Comparison of ENCODE assay signal across 13 cellular contexts in genomic region chr7:40243076-40243475, GRCh38.
A peak's percentile ranks its signal among the peaks of the same experiment; 100 is the strongest.
DNase-seq lines count a peak whose midpoint lies in the region; ATAC-seq and TF ChIP-seq lines count a peak whose summit lies in the region.
"Had no signal": no experiment of that assay in that cellular context is flagged by ENCODE, and none has a peak within 500 bp of the region (broad histone marks: within the 10 kb centered on the region; RNA-seq: fewer than 3 reads in every experiment).

No MANE protein-coding gene starts in this region.

- in situ Hi-C loops in IMR-90 (cut with MboI; ENCODE audit: low sequenced_read_pairs) = no loop called here

- intact Hi-C loops in IMR-90 (cut with micrococcal nuclease) (no loop called here), mucosa of descending colon (cut with DNase I, micrococcal nuclease) (no loop called here)

- H2AK9ac ChIP-seq in IMR-90 (replicated peaks; ENCODE audit: low read depth, low read length, poor library complexity) = no peak overlapping the region

- no peak overlapping the region for H3K23ac ChIP-seq in IMR-90 (ENCODE audit: low read depth, low read length)

- H2BK120ac ChIP-seq in IMR-90 (ENCODE audit: low read depth, low read length) = no peak overlapping the region

- H4K91ac ChIP-seq in IMR-90 (ENCODE audit: insufficient read depth, low read depth, low read length) = no peak overlapping the region

- no peaks in the 10 kb centered on the region for H4K20me1 ChIP-seq in IMR-90 (ENCODE audit: insufficient read depth, low read length)

- dilution Hi-C loops in IMR-90 (cut with HindIII; ENCODE audit: low sequenced_read_pairs, unreplicated experiment) = no loop called here

- H2BK15ac ChIP-seq in IMR-90 (ENCODE audit: low read depth, low read length) = no peak overlapping the region

- no peak overlapping the region for H3K4ac ChIP-seq in IMR-90 (ENCODE audit: low read depth, low read length)

- no peak overlapping the region for H3K18ac ChIP-seq in IMR-90 (ENCODE audit: low read depth, low read length)

- no peak overlapping the region for H2AFZ ChIP-seq in IMR-90 (replicated peaks; ENCODE audit: low read length, poor library complexity)
- H2AFZ ChIP-seq: GM23248 had no signal

- H3K27ac ChIP-seq in IMR-90 (ENCODE audit: insufficient read depth, low read length) (no peak overlapping the region), RWPE2 (ENCODE audit: poor library complexity, severe bottlenecking) (no peak overlapping the region)
- H3K27ac ChIP-seq: GM23248 had no signal

- H3K9me1 ChIP-seq in IMR-90 (ENCODE audit: insufficient read depth, low read length) = no peaks in the 10 kb centered on the region; the same call in 1 of the 2 replicates

- no peaks in the 10 kb centered on the region for H3K9me3 ChIP-seq in IMR-90 (ENCODE audit: control insufficient read depth, insufficient read depth, low read length)
- no peaks in the 10 kb centered on the region for H3K9me3 ChIP-seq in RWPE2 (ENCODE audit: severe bottlenecking)
- no peaks in the 10 kb centered on the region for H3K9me3 ChIP-seq in mucosa of descending colon
- H3K9me3 ChIP-seq: HAP-1 had no signal

- H2BK20ac ChIP-seq in IMR-90 (ENCODE audit: low read depth, low read length) = no peak overlapping the region

- no peak overlapping the region for H3K9ac ChIP-seq in IMR-90 (ENCODE audit: low read depth, low read length)
- H3K9ac ChIP-seq: GM23248 had no signal

- no CpG with 5 or more reads among the region's 1 CpG for WGBS in IMR-90 (ENCODE audit: extremely low coverage in 2 of 2, insufficient read length in 1 of 2), 2 experiments

- no peaks in the 10 kb centered on the region for H3K4me1 ChIP-seq in IMR-90 (ENCODE audit: control insufficient read depth, insufficient read depth, low read length)
- H3K4me1 ChIP-seq in RWPE2 (ENCODE audit: insufficient read depth, poor library complexity, severe bottlenecking) = no peaks in the 10 kb centered on the region
- H3K4me1 ChIP-seq in mucosa of descending colon (ENCODE audit: low read depth) = no peaks in the 10 kb centered on the region

- TF ChIP-seq RAD21 in IMR-90 (IDR thresholded peaks at IDR 0.05; ENCODE audit: low read length) = no peak

- no TSS peak for BruUV-seq in IMR-90 (replicated peaks; lab: Mats Ljungman, UMichigan)

- no peak for TF ChIP-seq POLR2A in IMR-90 (IDR thresholded peaks at IDR 0.05; ENCODE audit: low read depth, low read length)

- no peaks in the 10 kb centered on the region for H3K36me3 ChIP-seq in IMR-90 (ENCODE audit: control insufficient read depth, insufficient read depth, low read length)
- H3K36me3 ChIP-seq in RWPE2 (ENCODE audit: low read depth) = no peaks in the 10 kb centered on the region
- H3K36me3 ChIP-seq in mucosa of descending colon (ENCODE audit: low read depth) = no peaks in the 10 kb centered on the region
- H3K36me3 ChIP-seq: HAP-1 had no signal

- no peak for TF ChIP-seq CTCF in IMR-90 (conservative IDR thresholded peaks at IDR 0.05; ENCODE audit: low read depth, low read length)
- TF ChIP-seq CTCF in RWPE2 (IDR thresholded peaks at IDR 0.05; ENCODE audit: poor library complexity, severe bottlenecking) = no peak
- no peak for TF ChIP-seq CTCF in epithelial cell of esophagus (IDR thresholded peaks at IDR 0.05; ENCODE audit: insufficient read depth, low read depth, low read length, missing control alignments)
- TF ChIP-seq CTCF in mucosa of descending colon (IDR thresholded peaks at IDR 0.05) = no peak

- no peak for ATAC-seq in IMR-90 (ENCODE audit: low read depth)
- 0 out of 3 replicates have a peak, but pooled peaks have one; percentile 33 for ATAC-seq in RWPE2 (ENCODE audit: low read depth)
- ATAC-seq in mucosa of descending colon = peak; percentile 51

- no peak overlapping the region for H3K14ac ChIP-seq in IMR-90 (replicated peaks; ENCODE audit: low read depth, low read length)

- no peak overlapping the region for H2BK5ac ChIP-seq in IMR-90 (ENCODE audit: low read depth, low read length, poor library complexity, severe bottlenecking)

- H3K27me3 ChIP-seq in IMR-90 (ENCODE audit: control insufficient read depth, insufficient read depth, low read length) (no peaks in the 10 kb centered on the region), RWPE2 (ENCODE audit: insufficient read depth, poor library complexity, severe bottlenecking) (no peaks in the 10 kb centered on the region)

- no peak overlapping the region for H2AK5ac ChIP-seq in IMR-90 (ENCODE audit: low read depth, low read length)

- DNase-seq in IMR-90 (peak; percentile 12), RWPE2 (ENCODE audit: low spot score) (no peak), epithelial cell of esophagus (ENCODE audit: low read depth) (peak; percentile 4), mucosa of descending colon (no peak), NCI-H446 treated with DMSO at 0.1 percent for 48 hours (lab: John Stamatoyannopoulos, UW) (no peak), NCI-H345 treated with DMSO at 0.1 percent for 48 hours (lab: John Stamatoyannopoulos, UW; ENCODE audit: unreplicated experiment) (no peak), ecto neural progenitor cell (ENCODE audit: low spot score) (no peak)
- DNase-seq: AML-193; CD4-positive, alpha-beta memory T cell; DMS153; GDM1; GM23248 had no signal

- H3K4me3 ChIP-seq in IMR-90 (ENCODE audit: insufficient read depth, low read depth, low read length) (no peak overlapping the region), RWPE2 (ENCODE audit: severe bottlenecking) (no peak overlapping the region), epithelial cell of esophagus (ENCODE audit: low read length) (no peak overlapping the region), mucosa of descending colon (no peak overlapping the region)
- H3K4me3 ChIP-seq: GM23248, HAP-1 had no signal

- H4K5ac ChIP-seq in IMR-90 (ENCODE audit: low read depth, low read length) = no peak overlapping the region

- H3K79me1 ChIP-seq in IMR-90 (ENCODE audit: low read depth in 1 of 2, low read length in 2 of 2) = no peaks in the 10 kb centered on the region

- H3K56ac ChIP-seq in IMR-90 (ENCODE audit: extremely low read depth, insufficient read depth, low read length) = no peak overlapping the region

- POLR2A ChIA-PET in IMR-90 (lab: Charles Lee; ENCODE audit: unreplicated experiment) = no interaction called here

- CTCF ChIA-PET in IMR-90 (lab: Yijun Ruan, JAX) = no interaction called here

- no peak overlapping the region for H4K8ac ChIP-seq in IMR-90 (ENCODE audit: low read depth in 2 of 2, low read length in 2 of 2)

- no peak overlapping the region for H3K4me2 ChIP-seq in IMR-90 (ENCODE audit: low read depth, low read length)

TF ChIP-seq in IMR-90, 13 proteins besides CTCF, POLR2A, EP300 and RAD21:
- no peak for TF ChIP-seq RFX5 (IDR thresholded peaks at IDR 0.05; ENCODE audit: low read depth, low read length)
- no peak for TF ChIP-seq USF2 (IDR thresholded peaks at IDR 0.05; ENCODE audit: low read depth, low read length)
- TF ChIP-seq ELK1 (IDR thresholded peaks at IDR 0.05; ENCODE audit: borderline replicate concordance, low read depth, low read length) = no peak
- TF ChIP-seq FOS (IDR thresholded peaks at IDR 0.05; ENCODE audit: low read depth, low read length) = no peak
- no peak for TF ChIP-seq MAFK (IDR thresholded peaks at IDR 0.05; ENCODE audit: low read depth, low read length)
- TF ChIP-seq MXI1 (IDR thresholded peaks at IDR 0.05; ENCODE audit: borderline replicate concordance, low read depth, low read length) = no peak
- TF ChIP-seq CHD1 (IDR thresholded peaks at IDR 0.05; ENCODE audit: low read depth, low read length) = no peak
- TF ChIP-seq BHLHE40 (IDR thresholded peaks at IDR 0.05; ENCODE audit: low read depth, low read length) = no peak
- TF ChIP-seq NFE2L2 (IDR thresholded peaks at IDR 0.05; ENCODE audit: low read depth, low read length) = no peak
- no peak for TF ChIP-seq MAZ (IDR thresholded peaks at IDR 0.05; ENCODE audit: borderline replicate concordance, low read depth, low read length)
- no peak for TF ChIP-seq CEBPB (IDR thresholded peaks at IDR 0.05; ENCODE audit: low read depth, low read length)
- no peak for TF ChIP-seq SMC3 (IDR thresholded peaks at IDR 0.05; ENCODE audit: low read depth, low read length)
- TF ChIP-seq RCOR1 (IDR thresholded peaks at IDR 0.05; ENCODE audit: insufficient replicate concordance, low read length) = no peak

Comparison
In these comparisons a context has a peak if more than half of its experiments do, and no peak if none do; other contexts are left out.
1. DNase-seq: peak in IMR-90 (single experiment) and epithelial cell of esophagus (single experiment); none in RWPE2 (single experiment), mucosa of descending colon (0 of 3), NCI-H446 treated with DMSO at 0.1 percent for 48 hours (single experiment), NCI-H345 treated with DMSO at 0.1 percent for 48 hours (single experiment) and ecto neural progenitor cell (single experiment).